ENCODE assay signal across 7 cellular contexts in genomic region chr16:88150456-88151140, GRCh38.
DNase-seq lines count a peak whose midpoint lies in the region; ATAC-seq and TF ChIP-seq lines count a peak whose summit lies in the region.
"Not testable (repeated sequence)": the region's sequence is repeated elsewhere in the genome, so short reads cannot be mapped to it uniquely, and the experiment has no call there.

No MANE protein-coding gene starts in this region.

- not testable (repeated sequence) for H3K4me1 Mint-ChIP-seq in Calu3 (ENCODE audit: low read depth, unreplicated experiment)

- H3K36me3 ChIP-seq in colonic mucosa, spleen: not testable (repeated sequence)

- H3K9me3 ChIP-seq in colonic mucosa, spleen: not testable (repeated sequence)

- intact Hi-C loops in Calu3 (cut with micrococcal nuclease; ENCODE audit: unreplicated experiment); colonic mucosa (cut with DNase I); left colon (cut with DNase I, micrococcal nuclease); posterior vena cava (cut with DNase I); spleen (cut with DNase I; ENCODE audit: low total_unique reads): not testable (repeated sequence)

- peaks cover 13% of the 10 kb centered on the region for H3K27me3 Mint-ChIP-seq in Calu3 (ENCODE audit: unreplicated experiment)

- peak; percentile 32 for DNase-seq in Calu3
- DNase-seq in LoVo (ENCODE audit: low spot score): peak; percentile 11
- peak; percentile 60 for DNase-seq in colonic mucosa
- peak in 1 of 2 donors; percentile 50 for DNase-seq in left colon
- peak; percentile 62 for DNase-seq in mesenteric fat pad (ENCODE audit: low spot score)
- peak; percentile 52 for DNase-seq in posterior vena cava (ENCODE audit: low spot score)
- DNase-seq in spleen: peak; percentile 24

- peak; percentile 91 for ATAC-seq in left colon

- not testable (repeated sequence) for H3K4me3 ChIP-seq in colonic mucosa, spleen

- H3K27ac Mint-ChIP-seq in Calu3 (ENCODE audit: unreplicated experiment): not testable (repeated sequence)

- H3K4me1 ChIP-seq in colonic mucosa, spleen: not testable (repeated sequence)

- WGBS in spleen, 5 donors: 47 to 57% (median 54%) methylated on average over 24 to 27 of the region's 27 CpGs

- peak overlapping the region; percentile 24 for H3K4me3 Mint-ChIP-seq in Calu3 (ENCODE audit: low read depth, unreplicated experiment)

- H3K27ac ChIP-seq in colonic mucosa, spleen: not testable (repeated sequence)

- TF ChIP-seq CTCF in Calu3 (IDR thresholded peaks at IDR 0.05; ENCODE audit: unreplicated experiment); colonic mucosa (IDR thresholded peaks at IDR 0.05); spleen (IDR thresholded peaks at IDR 0.05 in 8 of 11, conservative IDR thresholded peaks at IDR 0.05 in 3 of 11): not testable (repeated sequence)

- TF ChIP-seq POLR2A in spleen (IDR thresholded peaks at IDR 0.05): not testable (repeated sequence)

- not testable (repeated sequence) for H3K36me3 Mint-ChIP-seq in Calu3 (ENCODE audit: insufficient read depth, unreplicated experiment)

- H3K9me3 Mint-ChIP-seq in Calu3 (ENCODE audit: low read depth, unreplicated experiment): not testable (repeated sequence)

- not testable (repeated sequence) for H3K27me3 ChIP-seq in colonic mucosa; spleen (replicated peaks in 1 of 7)

- CTCF ChIA-PET in Calu3 (lab: Charles Lee): not testable (repeated sequence)

- BruUV-seq in Calu3 (replicated peaks; lab: Mats Ljungman, UMichigan): not testable (repeated sequence)

- H3K9ac ChIP-seq in colonic mucosa (ENCODE audit: low read depth in 2 of 2, low read length in 2 of 2): not testable (repeated sequence)
